Comparison of ENCODE assay signal across 1 cellular context in genomic region chr2:197672494-197672893, GRCh38.
TF ChIP-seq lines count a peak whose summit lies in the region.

No MANE protein-coding gene starts in this region.

TF ChIP-seq in K562, 482 proteins besides CTCF, POLR2A, EP300 and RAD21 (continued from another document):
- TF ChIP-seq THRB (CRISPR knock-in tag; conservative IDR thresholded peaks at IDR 0.05), result no peak
- TF ChIP-seq KDM1A (IDR thresholded peaks at IDR 0.05), result peak in 1 of 2 experiments; percentile 16; a peak in 1 of 4 replicates
- peak; percentile 93 for TF ChIP-seq RBM25 (IDR thresholded peaks at IDR 0.05; ENCODE audit: low read depth, low read length, severe bottlenecking)
- no peak for TF ChIP-seq E2F1 (CRISPR knock-in tag; IDR thresholded peaks at IDR 0.05)
- TF ChIP-seq ZBTB9 (CRISPR knock-in tag; IDR thresholded peaks at IDR 0.05), result no peak
- no peak for TF ChIP-seq ATF1 (CRISPR knock-in tag; IDR thresholded peaks at IDR 0.05)
- peak; percentile 59 for TF ChIP-seq ATF1 (tag; IDR thresholded peaks at IDR 0.05)
- TF ChIP-seq YY1 (IDR thresholded peaks at IDR 0.05; ENCODE audit: borderline replicate concordance in 1 of 3, control insufficient read depth in 1 of 3, extremely low read depth in 1 of 3, insufficient read depth in 3 of 3, insufficient read length in 1 of 3, insufficient replicate concordance in 2 of 3, low read depth in 1 of 3, low read length in 2 of 3), result no peak
- TF ChIP-seq ZNF512 (tag; IDR thresholded peaks at IDR 0.05), result no peak
